11 cellular contexts compared by ENCODE assay signal in the genomic region with DNA sequence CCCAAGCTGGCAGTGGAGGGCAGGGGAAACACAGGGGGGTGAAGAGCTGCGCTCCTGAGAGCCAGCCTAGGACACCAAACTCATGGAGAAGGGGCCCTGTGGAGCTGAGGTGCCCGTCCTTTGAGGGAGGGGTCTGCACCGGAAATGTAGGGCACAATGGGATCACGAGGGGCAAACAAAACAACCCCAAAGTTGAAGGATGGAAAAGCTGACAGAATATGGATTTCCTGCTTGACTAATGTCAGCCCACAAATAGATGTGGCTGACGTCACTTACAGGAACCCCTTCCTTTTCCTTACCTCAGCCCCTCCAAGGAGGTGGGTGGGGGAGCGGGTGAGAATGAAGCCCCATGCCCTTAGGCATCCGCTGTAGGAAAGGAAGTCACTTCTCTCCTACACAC.
DNase-seq lines count a peak whose midpoint lies in the region; ATAC-seq and TF ChIP-seq lines count a peak whose summit lies in the region.
"Had no signal": no experiment of that assay in that cellular context is flagged by ENCODE, and none has a peak within 500 bp of the region (broad histone marks: within the 10 kb centered on the region; RNA-seq: fewer than 3 reads in every experiment).

No MANE protein-coding gene starts in this region.

- no peaks in the 10 kb centered on the region for H3K27me3 ChIP-seq in Peyer's patch

- peaks cover 0 to 11% (median 3%) of the 10 kb centered on the region in 4 donors for H3K4me1 ChIP-seq in Peyer's patch

- H3K9me3 Mint-ChIP-seq in T-helper 2 cell treated with Interferon-gamma antibody and Interleukin-4, amounts not matched to agents 5 μg/mL and 100 μg/mL, for 36 hours: no peaks in the 10 kb centered on the region

- peak overlapping the region; percentile 58 for H3K4me3 Mint-ChIP-seq in T-helper 2 cell treated with Interferon-gamma antibody and Interleukin-4, amounts not matched to agents 5 μg/mL and 100 μg/mL, for 36 hours

- TF ChIP-seq CTCF in Peyer's patch (IDR thresholded peaks at IDR 0.05): no peak

- H3K27ac Mint-ChIP-seq in T-helper 2 cell treated with Interferon-gamma antibody and Interleukin-4, amounts not matched to agents 5 μg/mL and 100 μg/mL, for 36 hours: peak overlapping the region; percentile 72

- no peak overlapping the region for H3K4me3 ChIP-seq in Peyer's patch
- H3K4me3 ChIP-seq: hepatocyte had no signal

- ATAC-seq in left lobe of liver: no peak
- no peak for ATAC-seq in HG03565 (IDR thresholded peaks at IDR 0.05; ENCODE audit: unreplicated experiment)
- ATAC-seq: Right ventricle myocardium inferior had no signal

- no peak overlapping the region for H3K27ac ChIP-seq in Peyer's patch
- H3K27ac ChIP-seq: hepatocyte had no signal

- H3K9me3 ChIP-seq in Peyer's patch: no peaks in the 10 kb centered on the region

- no peaks in the 10 kb centered on the region for H3K36me3 ChIP-seq in Peyer's patch

- TF ChIP-seq POLR2A in Peyer's patch (IDR thresholded peaks at IDR 0.05): no peak

- peaks cover 29% of the 10 kb centered on the region for H3K4me1 Mint-ChIP-seq in T-helper 2 cell treated with Interferon-gamma antibody and Interleukin-4, amounts not matched to agents 5 μg/mL and 100 μg/mL, for 36 hours (ENCODE audit: low read depth)

- peak; percentile 83 for DNase-seq in T-helper 2 cell treated with Interferon-gamma antibody and Interleukin-4, amounts not matched to agents 5 μg/mL and 100 μg/mL, for 36 hours (ENCODE audit: low spot score)
- peak; percentile 56 for DNase-seq in activated T-cell treated with anti-CD3 and anti-CD28 coated beads, Interleukin-2, amount 50 U/mL, for 1 hour
- peak; percentile 39 for DNase-seq in left lobe of liver (ENCODE audit: low spot score)
- peak; percentile 36 for DNase-seq in stimulated activated CD8-positive, alpha-beta memory T cell treated with anti-CD3 and anti-CD28 coated beads, Interleukin-4, amount 100 ng/mL, for 24 hours (ENCODE audit: low read depth)
- no peak for DNase-seq in Peyer's patch
- no peak for DNase-seq in NCI-H524 treated with DMSO at 0.1 percent for 48 hours (lab: John Stamatoyannopoulos, UW)
- no peak for DNase-seq in HuH-7.5 (ENCODE audit: low spot score)
- DNase-seq: NCI-H2081 had no signal

- no peaks in the 10 kb centered on the region for H3K36me3 Mint-ChIP-seq in T-helper 2 cell treated with Interferon-gamma antibody and Interleukin-4, amounts not matched to agents 5 μg/mL and 100 μg/mL, for 36 hours (ENCODE audit: low read depth)

- peaks cover 21% of the 10 kb centered on the region for H3K27me3 Mint-ChIP-seq in T-helper 2 cell treated with Interferon-gamma antibody and Interleukin-4, amounts not matched to agents 5 μg/mL and 100 μg/mL, for 36 hours (ENCODE audit: low read depth)

Comparison
In these comparisons a context has a peak if more than half of its experiments do, and no peak if none do; other contexts are left out.
1. DNase-seq: peak in T-helper 2 cell treated with Interferon-gamma antibody and Interleukin-4, amounts not matched to agents 5 μg/mL and 100 μg/mL, for 36 hours (single experiment), activated T-cell treated with anti-CD3 and anti-CD28 coated beads, Interleukin-2, amount 50 U/mL, for 1 hour (single experiment), left lobe of liver (single experiment) and stimulated activated CD8-positive, alpha-beta memory T cell treated with anti-CD3 and anti-CD28 coated beads, Interleukin-4, amount 100 ng/mL, for 24 hours (single experiment); none in Peyer's patch (0 of 3), NCI-H524 treated with DMSO at 0.1 percent for 48 hours (single experiment) and HuH-7.5 (single experiment).